ENCODE assay signal across 8 cellular contexts in the genomic region with DNA sequence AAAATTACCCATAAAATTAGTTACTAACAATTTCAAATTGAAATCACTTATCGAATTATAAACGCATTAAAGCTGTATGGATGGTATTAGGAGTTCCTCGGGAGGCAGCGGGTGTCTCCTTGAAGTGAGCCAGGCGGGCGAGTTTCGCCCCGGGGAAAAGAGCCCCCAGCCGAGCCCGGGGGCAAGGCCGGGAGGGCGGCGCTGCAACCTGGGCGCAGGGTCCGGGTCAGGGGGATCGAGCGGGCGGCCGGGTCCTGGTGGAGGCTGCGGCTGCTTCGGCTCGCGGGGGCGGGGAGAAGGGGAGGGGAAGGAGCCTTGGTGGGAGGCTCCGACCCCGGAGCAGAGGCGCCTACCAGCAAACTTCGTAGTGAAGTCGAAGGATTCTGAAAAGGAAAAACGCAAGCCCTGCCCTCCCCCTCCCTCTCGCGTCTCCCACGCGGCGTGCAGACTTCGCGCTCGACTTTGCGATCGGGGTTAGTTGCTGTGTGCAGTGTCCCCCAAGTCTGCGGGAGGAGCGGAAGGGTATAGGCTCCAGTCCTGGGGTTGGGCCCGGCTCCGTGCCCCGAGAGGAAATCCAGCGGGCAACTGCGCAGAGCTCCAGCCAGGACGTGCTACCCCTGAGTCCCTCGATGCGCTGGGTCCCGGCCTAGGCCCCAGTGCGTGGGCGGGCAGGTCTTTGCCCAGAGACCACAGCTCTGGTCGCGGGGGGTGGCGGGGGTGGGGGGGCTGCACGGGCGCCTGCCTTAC.
DNase-seq lines count a peak whose midpoint lies in the region; ATAC-seq and TF ChIP-seq lines count a peak whose summit lies in the region.

No MANE protein-coding gene starts in this region.

- no peak overlapping the region; the same call in 1 of the 2 replicates for H3K4me3 Mint-ChIP-seq in HFFc6
- peak overlapping the region; percentile 31 to 73 (median 64) for H3K4me3 Mint-ChIP-seq in immature natural killer cell
- peak overlapping the region; percentile 72 to 84 for H3K4me3 Mint-ChIP-seq in stimulated activated naive B cell treated with anti-CD40 and anti-IgM and Interleukin-4, amounts not matched to agents 10 μg/mL and 1 μg/mL and 100 μg/mL, for 72 hours
- no peak overlapping the region for H3K4me3 Mint-ChIP-seq in activated CD4-positive, alpha-beta memory T cell treated with anti-CD3 and anti-CD28 coated beads for 36 hours

- TF ChIP-seq CTCF in HFFc6 (IDR thresholded peaks at IDR 0.05), result peak; percentile 8; the same call in 1 of the 2 replicates

- intact Hi-C loops in activated CD4-positive, alpha-beta memory T cell treated with anti-CD3 and anti-CD28 coated beads for 36 hours (cut with micrococcal nuclease), result no loop called here

- H3K9me3 Mint-ChIP-seq in HFFc6 (no peaks in the 10 kb centered on the region), immature natural killer cell (peaks cover 0 to 10% (median 0%) of the 10 kb centered on the region in 6 donors)
- H3K9me3 Mint-ChIP-seq in stimulated activated naive B cell treated with anti-CD40 and anti-IgM and Interleukin-4, amounts not matched to agents 10 μg/mL and 1 μg/mL and 100 μg/mL, for 72 hours, result no peaks in the 10 kb centered on the region
- H3K9me3 Mint-ChIP-seq in activated CD4-positive, alpha-beta memory T cell treated with anti-CD3 and anti-CD28 coated beads for 36 hours, result no peaks in the 10 kb centered on the region

- H3K27me3 Mint-ChIP-seq in HFFc6 (ENCODE audit: insufficient read depth), result peaks cover 24% of the 10 kb centered on the region
- H3K27me3 Mint-ChIP-seq in immature natural killer cell (ENCODE audit: low read depth in 3 of 3), result peaks cover 9 to 34% (median 32%) of the 10 kb centered on the region in 3 donors
- peaks cover 55 to 62% of the 10 kb centered on the region in 2 donors for H3K27me3 Mint-ChIP-seq in stimulated activated naive B cell treated with anti-CD40 and anti-IgM and Interleukin-4, amounts not matched to agents 10 μg/mL and 1 μg/mL and 100 μg/mL, for 72 hours
- peaks cover 51% of the 10 kb centered on the region for H3K27me3 Mint-ChIP-seq in activated CD4-positive, alpha-beta memory T cell treated with anti-CD3 and anti-CD28 coated beads for 36 hours

- H3K36me3 Mint-ChIP-seq in HFFc6 (ENCODE audit: low read depth) (peaks cover 14% of the 10 kb centered on the region), immature natural killer cell (peaks cover 1 to 5% (median 3%) of the 10 kb centered on the region in 3 donors)
- H3K36me3 Mint-ChIP-seq in stimulated activated naive B cell treated with anti-CD40 and anti-IgM and Interleukin-4, amounts not matched to agents 10 μg/mL and 1 μg/mL and 100 μg/mL, for 72 hours, result no peaks in the 10 kb centered on the region
- H3K36me3 Mint-ChIP-seq in activated CD4-positive, alpha-beta memory T cell treated with anti-CD3 and anti-CD28 coated beads for 36 hours, result no peaks in the 10 kb centered on the region

- H3K27ac Mint-ChIP-seq in HFFc6, result no peak overlapping the region; the same call in none of the 2 replicates
- no peak overlapping the region for H3K27ac Mint-ChIP-seq in immature natural killer cell
- peak overlapping the region; percentile 63 for H3K27ac Mint-ChIP-seq in stimulated activated naive B cell treated with anti-CD40 and anti-IgM and Interleukin-4, amounts not matched to agents 10 μg/mL and 1 μg/mL and 100 μg/mL, for 72 hours
- H3K27ac Mint-ChIP-seq in activated CD4-positive, alpha-beta memory T cell treated with anti-CD3 and anti-CD28 coated beads for 36 hours, result no peak overlapping the region

- POLR2A ChIA-PET in activated CD4-positive, alpha-beta memory T cell treated with anti-CD3 and anti-CD28 coated beads for 36 hours (lab: Charles Lee), result no interaction called here

- DNase-seq in HFFc6 (peak; percentile 36), amniotic epithelial cell (ENCODE audit: low read depth) (peak; percentile 67), immature natural killer cell (no peak), DMS114 treated with DMSO at 0.1 percent for 48 hours (lab: John Stamatoyannopoulos, UW; ENCODE audit: unreplicated experiment) (no peak)
- no peak for DNase-seq in stimulated activated naive B cell treated with anti-CD40 and anti-IgM and Interleukin-4, amounts not matched to agents 10 μg/mL and 1 μg/mL and 100 μg/mL, for 72 hours
- no peak for DNase-seq in activated CD4-positive, alpha-beta memory T cell treated with anti-CD3 and anti-CD28 coated beads for 36 hours
- DNase-seq in stimulated activated naive CD4-positive, alpha-beta T cell (lab: John Stamatoyannopoulos, UW), result no peak

- CTCF ChIA-PET in activated CD4-positive, alpha-beta memory T cell treated with anti-CD3 and anti-CD28 coated beads for 36 hours (lab: Charles Lee), result no interaction called here

- peak; percentile 16 to 34 for ATAC-seq in stimulated activated naive B cell treated with anti-CD40 and anti-IgM and Interleukin-4, amounts not matched to agents 10 μg/mL and 1 μg/mL and 100 μg/mL, for 72 hours (replicated peaks)
- no peak for ATAC-seq in GM19035 (IDR thresholded peaks at IDR 0.05; ENCODE audit: unreplicated experiment)

- H3K4me1 Mint-ChIP-seq in HFFc6 (ENCODE audit: low read depth) (peaks cover 85% of the 10 kb centered on the region), immature natural killer cell (peaks cover 8 to 16% of the 10 kb centered on the region in 2 donors)
- H3K4me1 Mint-ChIP-seq in stimulated activated naive B cell treated with anti-CD40 and anti-IgM and Interleukin-4, amounts not matched to agents 10 μg/mL and 1 μg/mL and 100 μg/mL, for 72 hours, result peaks cover 23 to 31% of the 10 kb centered on the region in 2 donors
- peaks cover 3% of the 10 kb centered on the region for H3K4me1 Mint-ChIP-seq in activated CD4-positive, alpha-beta memory T cell treated with anti-CD3 and anti-CD28 coated beads for 36 hours (ENCODE audit: low read depth)

Comparison
In these comparisons a context has a peak if more than half of its experiments do, and no peak if none do; other contexts are left out.
1. DNase-seq: peak in HFFc6 (single experiment) and amniotic epithelial cell (single experiment); none in immature natural killer cell (0 of 3), stimulated activated naive B cell treated with anti-CD40 and anti-IgM and Interleukin-4, amounts not matched to agents 10 μg/mL and 1 μg/mL and 100 μg/mL, for 72 hours (single experiment), activated CD4-positive, alpha-beta memory T cell treated with anti-CD3 and anti-CD28 coated beads for 36 hours (single experiment), DMS114 treated with DMSO at 0.1 percent for 48 hours (single experiment) and stimulated activated naive CD4-positive, alpha-beta T cell (0 of 6).
2. H3K4me3 Mint-ChIP-seq: peak in immature natural killer cell (5 of 5) and stimulated activated naive B cell treated with anti-CD40 and anti-IgM and Interleukin-4, amounts not matched to agents 10 μg/mL and 1 μg/mL and 100 μg/mL, for 72 hours (2 of 2); none in HFFc6 (single experiment) and activated CD4-positive, alpha-beta memory T cell treated with anti-CD3 and anti-CD28 coated beads for 36 hours (single experiment).